ENCODE assay signal across 25 cellular contexts in the genomic region with DNA sequence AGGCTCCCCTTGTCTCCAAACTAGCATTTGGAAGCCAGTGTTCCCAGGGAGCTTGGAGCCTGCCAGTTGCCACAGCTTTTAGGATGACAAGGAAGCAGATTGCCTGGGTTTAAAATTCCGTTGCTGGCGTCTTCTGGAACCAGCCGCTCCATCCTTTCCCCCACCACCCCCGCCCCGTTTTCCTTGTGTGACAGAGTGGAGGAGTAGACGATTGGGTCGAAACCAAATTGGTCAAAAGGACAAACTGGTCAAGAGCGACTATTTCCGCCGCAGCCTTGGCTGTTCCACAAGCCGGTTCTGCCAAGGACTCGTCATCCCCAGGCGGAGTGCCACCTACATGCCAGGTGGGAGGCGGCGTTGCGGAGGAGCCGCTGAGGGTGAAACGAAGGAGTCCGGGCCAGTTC.
DNase-seq lines count a peak whose midpoint lies in the region; ATAC-seq and TF ChIP-seq lines count a peak whose summit lies in the region.
"Had no signal": no experiment of that assay in that cellular context is flagged by ENCODE, and none has a peak within 500 bp of the region (broad histone marks: within the 10 kb centered on the region; RNA-seq: fewer than 3 reads in every experiment).

No MANE protein-coding gene starts in this region.

- TF ChIP-seq CTCF in dorsolateral prefrontal cortex (IDR thresholded peaks at IDR 0.05 in 54 of 56, conservative IDR thresholded peaks at IDR 0.05 in 2 of 56; ENCODE audit: low read depth in 1 of 56, partially characterized antibody in 56 of 56) (no peak), suprapubic skin (IDR thresholded peaks at IDR 0.05) (no peak)

- WGBS in suprapubic skin: 82% methylated on average over 19 of the region's 19 CpGs

- no peaks in the 10 kb centered on the region for H3K9me3 Mint-ChIP-seq in naive thymus-derived CD8-positive, alpha-beta T cell
- H3K9me3 Mint-ChIP-seq: activated naive CD4-positive, alpha-beta T cell treated with anti-CD3 and anti-CD28 coated beads for 36 hours; central memory CD8-positive, alpha-beta T cell; H9; naive B cell had no signal

- H3K36me3 Mint-ChIP-seq in naive thymus-derived CD8-positive, alpha-beta T cell: no peaks in the 10 kb centered on the region
- H3K36me3 Mint-ChIP-seq: naive B cell had no signal

- TF ChIP-seq EP300 in suprapubic skin (IDR thresholded peaks at IDR 0.05): no peak

- DNase-seq in Ammon's horn (ENCODE audit: low spot score) (peak; percentile 84), MG63 (peak; percentile 49), dorsolateral prefrontal cortex (peak; percentile 44 to 97 (median 76)), nucleus accumbens (lab: John Stamatoyannopoulos, UW) (peak in 42 of 56 donors; percentile 10 to 79 (median 40)), suprapubic skin (ENCODE audit: low spot score in 2 of 2) (no peak)
- no peak for DNase-seq in naive thymus-derived CD8-positive, alpha-beta T cell
- DNase-seq: ACHN; activated CD4-positive, alpha-beta T cell treated with anti-CD3 and anti-CD28 coated beads, Interleukin-2, amount 50 U/mL, for 4 hours; activated naive CD4-positive, alpha-beta T cell treated with anti-CD3 and anti-CD28 coated beads for 36 hours; DMS79; GF-D8; H9; left colon; naive B cell; NCI-H1105 treated with DMSO at 0.1 percent for 48 hours; NCI-H2081; NCI-H748 treated with DMSO at 0.1 percent for 48 hours; right lobe of liver; RPMI8226; stimulated activated CD4-positive, alpha-beta T cell treated with anti-CD3 and anti-CD28 coated beads, Interleukin-12 subunit alpha, Interleukin-12 subunit beta, amount 100 ng/mL, for 4 hours; stimulated activated CD4-positive, alpha-beta T cell treated with anti-CD3 and anti-CD28 coated beads, Interleukin-4, amount 100 ng/mL, for 1 hour; upper lobe of right lung had no signal

- H3K27me3 Mint-ChIP-seq in naive thymus-derived CD8-positive, alpha-beta T cell: peaks cover 0 to 9% (median 2%) of the 10 kb centered on the region in 5 donors
- H3K27me3 Mint-ChIP-seq: naive B cell had no signal

- no peak overlapping the region for H3K4me3 ChIP-seq in MG63
- H3K4me3 ChIP-seq in dorsolateral prefrontal cortex: no peak overlapping the region
- H3K4me3 ChIP-seq in suprapubic skin: no peak overlapping the region
- H3K4me3 ChIP-seq: right lobe of liver, upper lobe of right lung had no signal

- intact Hi-C loops in dorsolateral prefrontal cortex (cut with DNase I): loop anchor here in 1 of 2 donors (5.0 kb wide), 1 partner anchor 71 kb away; no protein-coding TSS in a partner anchor

- TF ChIP-seq POLR2A in suprapubic skin (IDR thresholded peaks at IDR 0.05): no peak

- no peaks in the 10 kb centered on the region for H3K36me3 ChIP-seq in MG63
- H3K36me3 ChIP-seq in suprapubic skin: no peaks in the 10 kb centered on the region
- H3K36me3 ChIP-seq: right lobe of liver, upper lobe of right lung had no signal

- H3K27ac ChIP-seq in dorsolateral prefrontal cortex: peak overlapping the region in 43 of 59 donors; percentile 17 to 89 (median 68)
- no peak overlapping the region for H3K27ac ChIP-seq in suprapubic skin
- H3K27ac ChIP-seq: right lobe of liver, upper lobe of right lung had no signal

- no peaks in the 10 kb centered on the region for H3K4me1 ChIP-seq in suprapubic skin
- H3K4me1 ChIP-seq: right lobe of liver, upper lobe of right lung had no signal

- H3K27me3 ChIP-seq in MG63: no peaks in the 10 kb centered on the region
- H3K27me3 ChIP-seq in dorsolateral prefrontal cortex: peaks cover 0 to 10% (median 0%) of the 10 kb centered on the region in 45 donors
- no peaks in the 10 kb centered on the region for H3K27me3 ChIP-seq in suprapubic skin
- H3K27me3 ChIP-seq: right lobe of liver had no signal

- no peak overlapping the region for H3K27ac Mint-ChIP-seq in naive thymus-derived CD8-positive, alpha-beta T cell
- H3K27ac Mint-ChIP-seq: activated naive CD4-positive, alpha-beta T cell treated with anti-CD3 and anti-CD28 coated beads for 36 hours; H9 had no signal

- no peak overlapping the region for H3K4me3 Mint-ChIP-seq in naive thymus-derived CD8-positive, alpha-beta T cell
- H3K4me3 Mint-ChIP-seq: activated naive CD4-positive, alpha-beta T cell treated with anti-CD3 and anti-CD28 coated beads for 36 hours; central memory CD8-positive, alpha-beta T cell; H9; naive B cell had no signal

- peaks cover 0 to 1% (median 0%) of the 10 kb centered on the region in 4 donors for H3K4me1 Mint-ChIP-seq in naive thymus-derived CD8-positive, alpha-beta T cell
- H3K4me1 Mint-ChIP-seq: central memory CD8-positive, alpha-beta T cell had no signal

- no peak for ATAC-seq in HG02623 (IDR thresholded peaks at IDR 0.05; ENCODE audit: unreplicated experiment)
- ATAC-seq in HG02678 (IDR thresholded peaks at IDR 0.05; ENCODE audit: unreplicated experiment): no peak
- ATAC-seq in naive thymus-derived CD8-positive, alpha-beta T cell: no peak
- ATAC-seq: left colon, right lobe of liver, upper lobe of right lung had no signal

- H3K9me3 ChIP-seq in MG63 (no peaks in the 10 kb centered on the region), suprapubic skin (no peaks in the 10 kb centered on the region)
- H3K9me3 ChIP-seq: right lobe of liver, upper lobe of right lung had no signal

- POLR2A ChIA-PET in naive thymus-derived CD8-positive, alpha-beta T cell (lab: Charles Lee): no interaction called here

Comparison
In these comparisons a context has a peak if more than half of its experiments do, and no peak if none do; other contexts are left out.
1. DNase-seq: peak in Ammon's horn (single experiment), MG63 (single experiment), dorsolateral prefrontal cortex (10 of 10) and nucleus accumbens (42 of 56); none in naive thymus-derived CD8-positive, alpha-beta T cell (0 of 10) and suprapubic skin (0 of 2).